Comparison of ENCODE assay signal across 10 cellular contexts in genomic region chr2:12965540-12966269, GRCh38.
A peak's percentile ranks its signal among the peaks of the same experiment; 100 is the strongest.
DNase-seq lines count a peak whose midpoint lies in the region; ATAC-seq and TF ChIP-seq lines count a peak whose summit lies in the region.
"Had no signal": no experiment of that assay in that cellular context is flagged by ENCODE, and none has a peak within 500 bp of the region (broad histone marks: within the 10 kb centered on the region; RNA-seq: fewer than 3 reads in every experiment).

No MANE protein-coding gene starts in this region.

- CTCF ChIA-PET in T-cell (lab: Charles Lee): interaction anchor here in 1 of 2 donors (1.3 kb wide), 1 partner anchor 35 kb away, joined by 5 read pairs; no protein-coding TSS in a partner anchor

- H3K36me3 Mint-ChIP-seq in T-cell: no peaks in the 10 kb centered on the region

- TF ChIP-seq CTCF in heart left ventricle (IDR thresholded peaks at IDR 0.05): no peak
- TF ChIP-seq CTCF in right atrium auricular region (IDR thresholded peaks at IDR 0.05): no peak
- no peak for TF ChIP-seq CTCF in heart right ventricle (IDR thresholded peaks at IDR 0.05)

- H3K27me3 Mint-ChIP-seq in T-cell: peaks cover 2 to 8% of the 10 kb centered on the region in 2 donors

- peaks cover 14 to 33% (median 23%) of the 10 kb centered on the region in 3 donors for H3K4me1 Mint-ChIP-seq in T-cell

- no peaks in the 10 kb centered on the region for H3K27me3 ChIP-seq in heart left ventricle
- no peaks in the 10 kb centered on the region for H3K27me3 ChIP-seq in right atrium auricular region
- H3K27me3 ChIP-seq in heart right ventricle: no peaks in the 10 kb centered on the region
- H3K27me3 ChIP-seq: colonic mucosa had no signal

- H3K36me3 ChIP-seq in heart left ventricle: no peaks in the 10 kb centered on the region
- H3K36me3 ChIP-seq in right atrium auricular region: no peaks in the 10 kb centered on the region
- H3K36me3 ChIP-seq in heart right ventricle: no peaks in the 10 kb centered on the region
- H3K36me3 ChIP-seq: colonic mucosa had no signal

- POLR2A ChIA-PET in T-cell (lab: Charles Lee): no interaction called here

- H3K9me3 Mint-ChIP-seq in T-cell: no peaks in the 10 kb centered on the region

- no peaks in the 10 kb centered on the region for H3K9me3 ChIP-seq in heart left ventricle
- no peaks in the 10 kb centered on the region for H3K9me3 ChIP-seq in right atrium auricular region
- H3K9me3 ChIP-seq in heart right ventricle: no peaks in the 10 kb centered on the region
- H3K9me3 ChIP-seq: colonic mucosa had no signal

- peak in 3 of 4 donors; percentile 68 to 92 (median 92) for ATAC-seq in heart left ventricle
- peak; percentile 61 to 96 (median 86) for ATAC-seq in T-cell (replicated peaks in 1 of 4)
- peak in 7 of 8 donors; percentile 67 to 95 (median 87) for ATAC-seq in heart right ventricle

- H3K4me3 ChIP-seq in heart left ventricle (no peak overlapping the region), right atrium auricular region (no peak overlapping the region), heart right ventricle (no peak overlapping the region)
- H3K4me3 ChIP-seq: colonic mucosa had no signal

- DNase-seq in heart left ventricle (no peak), right atrium auricular region (ENCODE audit: low spot score) (no peak), T-cell (no peak), heart right ventricle (no peak), substantia nigra (lab: John Stamatoyannopoulos, UW) (no peak)
- DNase-seq in effector CD4-positive, alpha-beta T cell: no peak
- DNase-seq in stimulated activated CD4-positive, alpha-beta T cell treated with anti-CD3 and anti-CD28 coated beads, Interleukin-2, amount 100 ng/mL, for 24 hours: no peak
- DNase-seq in stimulated activated CD4-positive, alpha-beta T cell treated with anti-CD3 and anti-CD28 coated beads, Interleukin-15, amount 100 ng/mL, for 24 hours: no peak
- DNase-seq: colonic mucosa; stimulated activated CD4-positive, alpha-beta T cell treated with anti-CD3 and anti-CD28 coated beads, Interleukin-4, amount 100 ng/mL, for 1 hour had no signal

- intact Hi-C loops in heart left ventricle (cut with DNase I): no loop called here
- intact Hi-C loops in heart right ventricle (cut with DNase I): no loop called here

- H3K4me1 ChIP-seq in heart left ventricle (peaks cover 0 to 17% (median 8%) of the 10 kb centered on the region in 12 donors), right atrium auricular region (peaks cover 0 to 9% of the 10 kb centered on the region in 2 donors), heart right ventricle (peaks cover 0 to 17% (median 8%) of the 10 kb centered on the region in 9 donors)
- H3K4me1 ChIP-seq: colonic mucosa had no signal

- H3K4me3 Mint-ChIP-seq in T-cell: peak overlapping the region in 1 of 3 donors; percentile 6

- TF ChIP-seq POLR2A in heart left ventricle (IDR thresholded peaks at IDR 0.05): no peak

- peak overlapping the region; percentile 4 to 35 for H3K27ac Mint-ChIP-seq in T-cell

- H3K27ac ChIP-seq in heart left ventricle: peak overlapping the region in 1 of 12 donors; percentile 63
- no peak overlapping the region for H3K27ac ChIP-seq in right atrium auricular region
- H3K27ac ChIP-seq in heart right ventricle: peak overlapping the region in 1 of 10 donors; percentile 11
- no peak overlapping the region for H3K27ac ChIP-seq in substantia nigra (ENCODE audit: low read depth, low read length, poor library complexity, severe bottlenecking)
- H3K27ac ChIP-seq: colonic mucosa had no signal
